In the genomic region with DNA sequence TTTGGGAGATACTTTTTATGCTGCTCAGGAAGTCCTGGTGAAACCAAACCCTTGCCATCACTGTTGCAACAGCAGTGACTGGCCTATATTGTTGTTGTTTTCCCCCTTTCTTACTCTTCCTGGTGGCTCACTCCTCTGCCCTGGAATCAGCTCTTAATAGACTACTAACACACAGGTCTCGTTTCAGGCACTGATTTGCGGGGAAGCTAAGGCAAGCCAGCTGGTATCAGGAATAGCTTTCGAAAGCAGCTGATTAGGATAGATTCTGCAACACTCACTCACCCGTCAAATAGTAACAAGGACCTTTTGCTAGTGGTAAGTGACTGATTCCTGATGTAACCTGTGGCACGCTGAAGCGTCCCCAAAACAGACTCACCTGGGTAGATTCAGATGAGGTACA, we compare ENCODE assay signal across 26 cellular contexts.
DNase-seq lines count a peak whose midpoint lies in the region; ATAC-seq and TF ChIP-seq lines count a peak whose summit lies in the region.
"Had no signal": no experiment of that assay in that cellular context is flagged by ENCODE, and none has a peak within 500 bp of the region (broad histone marks: within the 10 kb centered on the region; RNA-seq: fewer than 3 reads in every experiment).

No MANE protein-coding gene starts in this region.

- ATAC-seq in left ventricle myocardium superior (peak; percentile 61), Right ventricle myocardium inferior (no peak)
- ATAC-seq in naive thymus-derived CD8-positive, alpha-beta T cell, result no peak
- ATAC-seq: GM12878 had no signal

- no peak overlapping the region for H2AFZ ChIP-seq in trophoblast cell (ENCODE audit: insufficient read depth, low read length, poor library complexity)

- no peak overlapping the region for H3K4me3 Mint-ChIP-seq in progenitor cell of endocrine pancreas (ENCODE audit: low read depth)
- H3K4me3 Mint-ChIP-seq in naive thymus-derived CD8-positive, alpha-beta T cell, result no peak overlapping the region
- H3K4me3 Mint-ChIP-seq: CD14-positive monocyte; CD4-positive, alpha-beta memory T cell; CD8-positive, alpha-beta memory T cell had no signal

- no peaks in the 10 kb centered on the region for H3K79me2 ChIP-seq in trophoblast cell (ENCODE audit: control insufficient read depth, insufficient read depth, low read length, poor library complexity)

- no peak overlapping the region for H3K27ac Mint-ChIP-seq in progenitor cell of endocrine pancreas
- no peak overlapping the region for H3K27ac Mint-ChIP-seq in naive thymus-derived CD8-positive, alpha-beta T cell
- H3K27ac Mint-ChIP-seq: CD14-positive monocyte; CD4-positive, alpha-beta memory T cell; CD4-positive, CD25-positive, alpha-beta regulatory T cell; CD8-positive, alpha-beta memory T cell had no signal

- H3K9ac ChIP-seq in trophoblast cell (ENCODE audit: low read length), result peak overlapping the region; percentile 17
- H3K9ac ChIP-seq: BLaER1 had no signal

- no peaks in the 10 kb centered on the region for H3K4me1 Mint-ChIP-seq in progenitor cell of endocrine pancreas (ENCODE audit: low read depth)
- no peaks in the 10 kb centered on the region for H3K4me1 Mint-ChIP-seq in naive thymus-derived CD8-positive, alpha-beta T cell
- H3K4me1 Mint-ChIP-seq: CD14-positive monocyte; CD4-positive, alpha-beta memory T cell; CD4-positive, CD25-positive, alpha-beta regulatory T cell; CD8-positive, alpha-beta memory T cell had no signal

- POLR2A ChIA-PET in naive thymus-derived CD8-positive, alpha-beta T cell (lab: Charles Lee), result no interaction called here

- WGBS in trophoblast cell (ENCODE audit: extremely low coverage, insufficient coverage, insufficient read length), result no CpG with 5 or more reads among the region's 6 CpGs

- H3K9me3 ChIP-seq in trophoblast cell (ENCODE audit: insufficient read depth, low read depth, low read length), result no peaks in the 10 kb centered on the region
- H3K9me3 ChIP-seq: BE2C, BLaER1 had no signal

- no peaks in the 10 kb centered on the region for H3K9me3 Mint-ChIP-seq in progenitor cell of endocrine pancreas (ENCODE audit: low read depth)
- H3K9me3 Mint-ChIP-seq in naive thymus-derived CD8-positive, alpha-beta T cell, result no peaks in the 10 kb centered on the region
- H3K9me3 Mint-ChIP-seq: CD4-positive, alpha-beta memory T cell; CD4-positive, CD25-positive, alpha-beta regulatory T cell; CD8-positive, alpha-beta memory T cell had no signal

- H4K91ac ChIP-seq in trophoblast cell (ENCODE audit: low read depth, low read length), result no peak overlapping the region

- intact Hi-C loops in left ventricle myocardium superior (cut with micrococcal nuclease), result no loop called here
- intact Hi-C loops in Right ventricle myocardium inferior (cut with DNase I), result no loop called here

- no peaks in the 10 kb centered on the region for H3K36me3 Mint-ChIP-seq in progenitor cell of endocrine pancreas (ENCODE audit: insufficient read depth)
- no peaks in the 10 kb centered on the region for H3K36me3 Mint-ChIP-seq in naive thymus-derived CD8-positive, alpha-beta T cell
- H3K36me3 Mint-ChIP-seq: CD14-positive monocyte; CD4-positive, alpha-beta memory T cell; CD8-positive, alpha-beta memory T cell had no signal

- no peaks in the 10 kb centered on the region for H3K27me3 Mint-ChIP-seq in progenitor cell of endocrine pancreas
- peaks cover 0 to 10% (median 0%) of the 10 kb centered on the region in 5 donors for H3K27me3 Mint-ChIP-seq in naive thymus-derived CD8-positive, alpha-beta T cell

- H2BK5ac ChIP-seq in trophoblast cell (ENCODE audit: low read depth, low read length, poor library complexity), result no peak overlapping the region

- DNase-seq in left ventricle myocardium superior (no peak), Right ventricle myocardium inferior (ENCODE audit: missing footprints) (no peak), caudate nucleus (lab: John Stamatoyannopoulos, UW) (no peak), trophoblast cell (no peak), progenitor cell of endocrine pancreas (ENCODE audit: low spot score, unreplicated experiment) (no peak), kidney tubule cell (ENCODE audit: low spot score) (no peak)
- DNase-seq in naive thymus-derived CD8-positive, alpha-beta T cell, result no peak
- DNase-seq: 8988T; ACHN; BE2C; C1 segment of cervical spinal cord; CD4-positive, alpha-beta memory T cell; CD4-positive, CD25-positive, alpha-beta regulatory T cell; CD8-positive, alpha-beta memory T cell; COR-L47; DMS 273 treated with DMSO at 0.1 percent for 48 hours; DMS153; DMS53; DMS79; DND-41; EL; GDM1 had no signal

- TF ChIP-seq CTCF in progenitor cell of endocrine pancreas (IDR thresholded peaks at IDR 0.05; ENCODE audit: unreplicated experiment), result no peak

- no peak overlapping the region for H2BK120ac ChIP-seq in trophoblast cell (ENCODE audit: insufficient read depth, low read length, poor library complexity)

- H3K23ac ChIP-seq in trophoblast cell (ENCODE audit: low read length), result no peak overlapping the region

- no peak overlapping the region for H3K18ac ChIP-seq in trophoblast cell (ENCODE audit: low read length)

- H2BK12ac ChIP-seq in trophoblast cell (ENCODE audit: low read length), result no peak overlapping the region

- no peak overlapping the region for H4K12ac ChIP-seq in trophoblast cell (ENCODE audit: low read depth, low read length)

- peaks cover 0 to 6% of the 10 kb centered on the region in 2 experiments for H3K4me1 ChIP-seq in trophoblast cell (ENCODE audit: control insufficient read depth in 1 of 2, insufficient read depth in 2 of 2, low read length in 2 of 2)
- H3K4me1 ChIP-seq: BE2C, BLaER1 had no signal

- H3K27ac ChIP-seq in caudate nucleus (ENCODE audit: low read depth, low read length) (peak overlapping the region; percentile 90), trophoblast cell (ENCODE audit: low read depth, low read length) (no peak overlapping the region), temporal lobe (ENCODE audit: low read depth, low read length) (peak overlapping the region; percentile 97)
- H3K27ac ChIP-seq: BLaER1 had no signal

- H3K4ac ChIP-seq in trophoblast cell (ENCODE audit: low read depth, low read length), result no peak overlapping the region

- no peaks in the 10 kb centered on the region for H3K27me3 ChIP-seq in trophoblast cell (ENCODE audit: insufficient read depth, low read length)
- H3K27me3 ChIP-seq: BE2C, BLaER1 had no signal

- H3K4me2 ChIP-seq in trophoblast cell (ENCODE audit: low read length), result no peak overlapping the region
- H3K4me2 ChIP-seq: BLaER1 had no signal

- no peak overlapping the region for H3K4me3 ChIP-seq in trophoblast cell (ENCODE audit: low read depth, low read length)
- H3K4me3 ChIP-seq: BLaER1, GM12878 had no signal

- H3K36me3 ChIP-seq in trophoblast cell (ENCODE audit: control insufficient read depth in 1 of 2, insufficient read depth in 2 of 2, low read length in 2 of 2), result no peaks in the 10 kb centered on the region
- H3K36me3 ChIP-seq: BE2C, BLaER1 had no signal

- H3K14ac ChIP-seq in trophoblast cell (ENCODE audit: low read length), result no peak overlapping the region

- H4K8ac ChIP-seq in trophoblast cell (ENCODE audit: low read depth, low read length), result no peak overlapping the region

- no peak overlapping the region for H2AK5ac ChIP-seq in trophoblast cell (ENCODE audit: low read length)

- H3K79me1 ChIP-seq in trophoblast cell (ENCODE audit: low read length), result no peaks in the 10 kb centered on the region
